ENCODE assay signal across 17 cellular contexts in the genomic region with DNA sequence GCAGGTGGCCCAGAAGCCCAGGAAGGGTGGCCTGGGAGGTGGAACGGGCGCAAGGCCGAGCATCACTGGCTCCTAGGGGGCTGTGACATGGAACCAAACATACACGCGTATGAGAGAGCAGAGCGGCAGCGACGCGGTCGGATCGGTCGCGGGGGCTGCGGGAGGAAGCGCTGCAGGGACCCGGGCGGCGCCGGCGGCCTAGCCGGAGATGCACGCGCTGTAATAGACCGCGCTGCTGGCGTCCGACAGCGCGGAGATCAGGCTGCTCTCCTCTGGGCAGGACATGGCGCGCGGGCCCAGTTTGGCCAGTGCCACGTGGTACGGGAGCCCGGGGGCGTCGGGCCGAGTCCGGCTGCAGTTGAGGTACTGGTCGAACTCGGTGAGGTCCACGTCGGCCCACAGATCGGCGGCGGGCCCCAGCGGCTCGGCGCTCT. TPM values are rescaled to one million over a fixed set of nuclear protein-coding genes. Genes with fewer than 3 reads are reported as not detected.
DNase-seq lines count a peak whose midpoint lies in the region; ATAC-seq, FAIRE-seq and TF ChIP-seq lines count a peak whose summit lies in the region.
"Had no signal": no experiment of that assay in that cellular context is flagged by ENCODE, and none has a peak within 500 bp of the region (broad histone marks: within the 10 kb centered on the region; RNA-seq: fewer than 3 reads in every experiment).

No MANE protein-coding gene starts in this region.

- FAIRE-seq in astrocyte (lab: Jason Lieb, UNC): no peak
- FAIRE-seq in HepG2 (lab: Jason Lieb, UNC): no peak
- FAIRE-seq: colon had no signal

- POLR2A ChIA-PET in HepG2 (lab: Yijun Ruan, JAX): no interaction called here

- H3K4me1 ChIP-seq in astrocyte (ENCODE audit: insufficient read depth, low read length): peaks cover 2% of the 10 kb centered on the region
- H3K4me1 ChIP-seq in HepG2 (ENCODE audit: insufficient read depth, low read length): peaks cover 66% of the 10 kb centered on the region
- H3K4me1 ChIP-seq in thoracic aorta (ENCODE audit: control insufficient read depth in 1 of 2, low read depth in 2 of 2): peaks cover 0 to 14% of the 10 kb centered on the region in 2 donors

- H3K36me3 ChIP-seq in astrocyte (ENCODE audit: insufficient read depth, low read length) (no peaks in the 10 kb centered on the region), HepG2 (replicated peaks in 1 of 2; ENCODE audit: control insufficient read depth in 1 of 2, insufficient read depth in 2 of 2, low read length in 2 of 2) (no peaks in the 10 kb centered on the region), thoracic aorta (no peaks in the 10 kb centered on the region)
- H3K36me3 ChIP-seq: SJCRH30 had no signal

- in situ Hi-C loops in HepG2 (cut with HindIII; ENCODE audit: extremely low pct_ligation_motif_present, low pct_unique_long_range_greater_than_20kb): no loop called here

- no peaks in the 10 kb centered on the region for H3K36me3 Mint-ChIP-seq in activated CD4-positive, alpha-beta T cell treated with anti-CD3 and anti-CD28 coated beads, Interleukin-2, amount 10 ng/mL, durations not matched to agents 24 days and 14 days (ENCODE audit: low read depth)
- H3K36me3 Mint-ChIP-seq in astrocyte (ENCODE audit: low read depth, unreplicated experiment): no peaks in the 10 kb centered on the region

- TF ChIP-seq POLR2A in HepG2 (IDR thresholded peaks at IDR 0.05; ENCODE audit: insufficient read depth in 1 of 2, low read depth in 2 of 2, low read length in 2 of 2): no peak
- no peak for TF ChIP-seq POLR2A in GM18505 (IDR thresholded peaks at IDR 0.05; ENCODE audit: borderline replicate concordance, extremely low read depth, insufficient read depth, insufficient read length)

- BruUV-seq in HepG2 (replicated peaks; lab: Mats Ljungman, UMichigan): no TSS peak

- no peak for ATAC-seq in HepG2
- no peak for ATAC-seq in thoracic aorta (ENCODE audit: insufficient number of reproducible peaks, low FRiP score, low read depth)
- ATAC-seq in GM18505 (IDR thresholded peaks at IDR 0.05; ENCODE audit: unreplicated experiment): no peak

- DNase-seq in activated CD4-positive, alpha-beta T cell treated with anti-CD3 and anti-CD28 coated beads, Interleukin-2, amount 10 ng/mL, durations not matched to agents 24 days and 14 days: no peak
- DNase-seq in activated CD4-positive, alpha-beta T cell treated with anti-CD3 and anti-CD28 coated beads for 4 hours: no peak
- DNase-seq in astrocyte (ENCODE audit: low read depth) (no peak), HepG2 (ENCODE audit: low spot score) (no peak), thoracic aorta (ENCODE audit: low spot score) (no peak), COR-L47 (lab: John Stamatoyannopoulos, UW) (no peak), DMS79 treated with DMSO at 0.1 percent for 48 hours (lab: John Stamatoyannopoulos, UW) (no peak)
- DNase-seq: ACHN; activated CD4-positive, alpha-beta T cell treated with anti-CD3 and anti-CD28 coated beads for 1 hour; activated gamma-delta T cell treated with Interleukin-2 at 50 U/mL for 16 hours; EL; Karpas-422; NCI-H2227 treated with DMSO at 0.1 percent for 48 hours; SJCRH30 had no signal

- H3K9ac ChIP-seq in astrocyte (ENCODE audit: low read length) (no peak overlapping the region), HepG2 (ENCODE audit: insufficient read depth, low read depth, low read length) (no peak overlapping the region)

- no peak overlapping the region for H2AFZ ChIP-seq in astrocyte (ENCODE audit: low read depth, low read length)
- no peak overlapping the region for H2AFZ ChIP-seq in HepG2 (ENCODE audit: low read length)

- H3K4me2 ChIP-seq in astrocyte (ENCODE audit: low read length) (peak overlapping the region; percentile 8), HepG2 (ENCODE audit: low read depth, low read length) (no peak overlapping the region)

- H3K27me3 Mint-ChIP-seq in activated CD4-positive, alpha-beta T cell treated with anti-CD3 and anti-CD28 coated beads, Interleukin-2, amount 10 ng/mL, durations not matched to agents 24 days and 14 days: peaks cover 30% of the 10 kb centered on the region
- peaks cover 48% of the 10 kb centered on the region for H3K27me3 Mint-ChIP-seq in astrocyte (ENCODE audit: low read depth, unreplicated experiment)

- peak overlapping the region; percentile 40 for H3K4me3 Mint-ChIP-seq in activated CD4-positive, alpha-beta T cell treated with anti-CD3 and anti-CD28 coated beads, Interleukin-2, amount 10 ng/mL, durations not matched to agents 24 days and 14 days
- no peak overlapping the region for H3K4me3 Mint-ChIP-seq in astrocyte (ENCODE audit: unreplicated experiment)

- TF ChIP-seq RAD21 in HepG2 (CRISPR knock-in tag; IDR thresholded peaks at IDR 0.05): no peak

- peaks cover 47% of the 10 kb centered on the region for H3K27me3 ChIP-seq in astrocyte (ENCODE audit: insufficient read depth, low read length)
- H3K27me3 ChIP-seq in HepG2 (ENCODE audit: control insufficient read depth in 1 of 2, insufficient read depth in 2 of 2, low read length in 2 of 2): no peaks in the 10 kb centered on the region; a peak in 1 of 5 replicates
- H3K27me3 ChIP-seq in thoracic aorta (replicated peaks; ENCODE audit: insufficient read depth): no peaks in the 10 kb centered on the region

- CTCF ChIA-PET in HepG2 (lab: Yijun Ruan, JAX; ENCODE audit: low intra/inter-chr PET ratio, low total read pairs): no interaction called here

- WGBS in HepG2 (ENCODE audit: low lambda C conversion rate): 98% methylated on average over 34 of the region's 49 CpGs

- no peak overlapping the region for H3K27ac Mint-ChIP-seq in activated CD4-positive, alpha-beta T cell treated with anti-CD3 and anti-CD28 coated beads, Interleukin-2, amount 10 ng/mL, durations not matched to agents 24 days and 14 days
- H3K27ac Mint-ChIP-seq in astrocyte (ENCODE audit: unreplicated experiment): no peak overlapping the region

- H3K27ac ChIP-seq in astrocyte (ENCODE audit: low read depth, low read length) (no peak overlapping the region), HepG2 (ENCODE audit: extremely low read length, insufficient read depth, low read length) (no peak overlapping the region), thoracic aorta (no peak overlapping the region)
- H3K27ac ChIP-seq: SJCRH30 had no signal

- no peaks in the 10 kb centered on the region for H3K9me3 Mint-ChIP-seq in activated CD4-positive, alpha-beta T cell treated with anti-CD3 and anti-CD28 coated beads, Interleukin-2, amount 10 ng/mL, durations not matched to agents 24 days and 14 days
- no peaks in the 10 kb centered on the region for H3K9me3 Mint-ChIP-seq in astrocyte (ENCODE audit: unreplicated experiment)

- TF ChIP-seq CTCF in astrocyte (IDR thresholded peaks at IDR 0.05; ENCODE audit: insufficient read depth, low read depth, low read length) (no peak), HepG2 (CRISPR knock-in tag; IDR thresholded peaks at IDR 0.05) (no peak), thoracic aorta (IDR thresholded peaks at IDR 0.05) (no peak)

- no peak for TF ChIP-seq EP300 in HepG2 (IDR thresholded peaks at IDR 0.05; ENCODE audit: low read depth in 2 of 2, low read length in 2 of 2)
- TF ChIP-seq EP300 in HepG2 (CRISPR knock-in tag; IDR thresholded peaks at IDR 0.05; ENCODE audit: borderline replicate concordance): no peak

- H3K79me2 ChIP-seq in astrocyte (ENCODE audit: insufficient read depth, low read length) (no peaks in the 10 kb centered on the region), HepG2 (ENCODE audit: insufficient read depth, low read length) (peaks cover 4% of the 10 kb centered on the region)

- peaks cover 17% of the 10 kb centered on the region for H3K4me1 Mint-ChIP-seq in activated CD4-positive, alpha-beta T cell treated with anti-CD3 and anti-CD28 coated beads, Interleukin-2, amount 10 ng/mL, durations not matched to agents 24 days and 14 days
- H3K4me1 Mint-ChIP-seq in astrocyte (ENCODE audit: low read depth, unreplicated experiment): peaks cover 8% of the 10 kb centered on the region

- H3K9me3 ChIP-seq in astrocyte (ENCODE audit: insufficient read depth, low read depth, low read length): no peaks in the 10 kb centered on the region
- no peaks in the 10 kb centered on the region for H3K9me3 ChIP-seq in HepG2 (ENCODE audit: low read length)
- H3K9me3 ChIP-seq in thoracic aorta: no peaks in the 10 kb centered on the region
- H3K9me3 ChIP-seq: SJCRH30 had no signal

- intact Hi-C loops in activated CD4-positive, alpha-beta T cell treated with anti-CD3 and anti-CD28 coated beads, Interleukin-2, amount 10 ng/mL, durations not matched to agents 24 days and 14 days (cut with micrococcal nuclease): no loop called here
- intact Hi-C loops in HepG2 (cut with micrococcal nuclease; ENCODE audit: unreplicated experiment): no loop called here

- H3K4me3 ChIP-seq in astrocyte (ENCODE audit: insufficient read depth, low read depth, low read length): no peak overlapping the region
- H3K4me3 ChIP-seq in HepG2 (replicated peaks in 1 of 3; ENCODE audit: insufficient read depth in 1 of 3, low read depth in 2 of 3, low read length in 3 of 3): no peak overlapping the region; a peak in 1 of 6 replicates
- peak overlapping the region; percentile 31 for H3K4me3 ChIP-seq in thoracic aorta
- H3K4me3 ChIP-seq: SJCRH30 had no signal

- H4K20me1 ChIP-seq in astrocyte (ENCODE audit: insufficient read depth, low read length): peaks cover 12% of the 10 kb centered on the region
- H4K20me1 ChIP-seq in HepG2 (ENCODE audit: insufficient read depth, low read length): no peaks in the 10 kb centered on the region

RNA-seq across cellular contexts. Expression of a gene that starts 1.5 kb away (rescaled TPM):
- total RNA-seq in activated CD4-positive, alpha-beta T cell treated with anti-CD3 and anti-CD28 coated beads, Interleukin-2, amount 10 ng/mL, durations not matched to agents 24 days and 14 days: 0.84 and 0.92 TPM in 2 replicates
- 0.52 and 0.60 TPM in 2 replicates for total RNA-seq in astrocyte
- 1.3 and 1.9 TPM in 2 replicates for total RNA-seq in HepG2 (2016; rRNA removed; fragmentation: Illumina TruSeq; extraction: Trizol)
- 1.1 and 1.6 TPM in 2 replicates for total RNA-seq in HepG2 (2016; cell fraction: cytosol; rRNA removed; fragmentation: Illumina TruSeq; extraction: Trizol; ENCODE audit: low read depth)
- 0.94 and 1.8 TPM in 2 replicates for total RNA-seq in HepG2 (2016; cell fraction: insoluble cytoplasmic fraction; rRNA removed; fragmentation: Illumina TruSeq; extraction: Trizol)
- 2.7 and 3.0 TPM in 2 replicates for total RNA-seq in HepG2 (2016; cell fraction: membrane; rRNA removed; fragmentation: Illumina TruSeq; extraction: Trizol)
- total RNA-seq in HepG2 (2016; cell fraction: nucleus; rRNA removed; fragmentation: Illumina TruSeq; extraction: Trizol): 1.4 and 2.1 TPM in 2 replicates
- polyA plus RNA-seq in HepG2 (2011; rRNA removed): 1.6 and 2.0 TPM in 2 replicates
- polyA plus RNA-seq in HepG2 (2011; cell fraction: cytosol; rRNA removed): 1.1 and 2.3 TPM in 2 replicates
- 8.4 and 10.3 TPM in 2 replicates for polyA plus RNA-seq in HepG2 (2011; cell fraction: nucleus; rRNA removed)
- 2.4 and 3.1 TPM in 2 replicates for polyA plus RNA-seq in HepG2 (2012)
- 1.8 and 1.9 TPM in 2 replicates for polyA plus RNA-seq in HepG2 (2016; cell fraction: cytosol; fragmentation: Illumina TruSeq; extraction: Trizol; ENCODE audit: low read depth)
- 7.2 and 8.4 TPM in 2 replicates for polyA plus RNA-seq in HepG2 (2016; cell fraction: insoluble cytoplasmic fraction; fragmentation: Illumina TruSeq; extraction: Trizol; ENCODE audit: low read depth)
- 3.3 and 4.0 TPM in 2 replicates for polyA plus RNA-seq in HepG2 (2016; cell fraction: membrane; fragmentation: Illumina TruSeq; extraction: Trizol; ENCODE audit: low read depth)
- 9.0 and 10.0 TPM in 2 replicates for polyA plus RNA-seq in HepG2 (2016; cell fraction: nucleus; fragmentation: Illumina TruSeq; extraction: Trizol; ENCODE audit: insufficient read depth, low read depth)
- 0.28 and 1.8 TPM in 2 replicates for polyA minus RNA-seq in HepG2 (2011; rRNA and poly(A)+ RNA removed; ENCODE audit: low replicate concordance)
- polyA minus RNA-seq in HepG2 (2011; cell fraction: cytosol; rRNA and poly(A)+ RNA removed): 1.9 and 4.0 TPM in 2 replicates
- 0.77 and 0.87 TPM in 2 replicates for polyA minus RNA-seq in HepG2 (2011; cell fraction: nucleus; rRNA and poly(A)+ RNA removed)
- 10 to 100 TPM in 1 of 2 donors, 1 to 10 TPM in 1; 4.2 to 15.3 TPM for total RNA-seq in thoracic aorta
- total RNA-seq: mononuclear cell had no signal

RNA-seq across cellular contexts. Expression of a gene that starts 12.0 kb away (rescaled TPM):
- 5.5 and 6.8 TPM in 2 replicates for total RNA-seq in activated CD4-positive, alpha-beta T cell treated with anti-CD3 and anti-CD28 coated beads, Interleukin-2, amount 10 ng/mL, durations not matched to agents 24 days and 14 days
- 0.75 and 0.99 TPM in 2 replicates for total RNA-seq in astrocyte
- 36.8 and 80.0 TPM in 2 replicates for total RNA-seq in HepG2 (2016; rRNA removed; fragmentation: Illumina TruSeq; extraction: Trizol)
- 48.6 and 61.3 TPM in 2 replicates for total RNA-seq in HepG2 (2016; cell fraction: cytosol; rRNA removed; fragmentation: Illumina TruSeq; extraction: Trizol; ENCODE audit: low read depth)
- total RNA-seq in HepG2 (2016; cell fraction: insoluble cytoplasmic fraction; rRNA removed; fragmentation: Illumina TruSeq; extraction: Trizol): 39.0 and 80.0 TPM in 2 replicates
- total RNA-seq in HepG2 (2016; cell fraction: membrane; rRNA removed; fragmentation: Illumina TruSeq; extraction: Trizol): 57.5 and 77.5 TPM in 2 replicates
- total RNA-seq in HepG2 (2016; cell fraction: nucleus; rRNA removed; fragmentation: Illumina TruSeq; extraction: Trizol): 68.2 and 72.7 TPM in 2 replicates
- polyA plus RNA-seq in HepG2 (2011; rRNA removed): 22.1 and 27.2 TPM in 2 replicates
- polyA plus RNA-seq in HepG2 (2011; cell fraction: cytosol; rRNA removed): 22.8 and 58.2 TPM in 2 replicates
- 143 and 193 TPM in 2 replicates for polyA plus RNA-seq in HepG2 (2011; cell fraction: nucleus; rRNA removed)
- polyA plus RNA-seq in HepG2 (2012): 13.4 and 16.2 TPM in 2 replicates
- polyA plus RNA-seq in HepG2 (2016; cell fraction: cytosol; fragmentation: Illumina TruSeq; extraction: Trizol; ENCODE audit: low read depth): 59.0 and 74.0 TPM in 2 replicates
- 48.7 and 49.5 TPM in 2 replicates for polyA plus RNA-seq in HepG2 (2016; cell fraction: insoluble cytoplasmic fraction; fragmentation: Illumina TruSeq; extraction: Trizol; ENCODE audit: low read depth)
- polyA plus RNA-seq in HepG2 (2016; cell fraction: membrane; fragmentation: Illumina TruSeq; extraction: Trizol; ENCODE audit: low read depth): 58.9 and 64.4 TPM in 2 replicates
- polyA plus RNA-seq in HepG2 (2016; cell fraction: nucleus; fragmentation: Illumina TruSeq; extraction: Trizol; ENCODE audit: insufficient read depth, low read depth): 152 and 164 TPM in 2 replicates
- polyA minus RNA-seq in HepG2 (2011; rRNA and poly(A)+ RNA removed; ENCODE audit: low replicate concordance): 1.8 and 19.7 TPM in 2 replicates
- polyA minus RNA-seq in HepG2 (2011; cell fraction: cytosol; rRNA and poly(A)+ RNA removed): 15.0 and 21.9 TPM in 2 replicates
- 21.8 and 31.2 TPM in 2 replicates for polyA minus RNA-seq in HepG2 (2011; cell fraction: nucleus; rRNA and poly(A)+ RNA removed)
- 1 to 10 TPM in 1 of 2 donors, under 1 TPM in 1; 0.81 to 3.2 TPM for total RNA-seq in thoracic aorta

RNA-seq across cellular contexts. Expression of a gene that starts 15.0 kb away (rescaled TPM):
- 35.4 and 36.8 TPM in 2 replicates for total RNA-seq in activated CD4-positive, alpha-beta T cell treated with anti-CD3 and anti-CD28 coated beads, Interleukin-2, amount 10 ng/mL, durations not matched to agents 24 days and 14 days
- 52.4 and 53.1 TPM in 2 replicates for total RNA-seq in astrocyte
- 25.9 and 33.7 TPM in 2 replicates for total RNA-seq in HepG2 (2016; rRNA removed; fragmentation: Illumina TruSeq; extraction: Trizol)
- total RNA-seq in HepG2 (2016; cell fraction: cytosol; rRNA removed; fragmentation: Illumina TruSeq; extraction: Trizol; ENCODE audit: low read depth): 58.0 and 75.2 TPM in 2 replicates
- 25.2 and 31.6 TPM in 2 replicates for total RNA-seq in HepG2 (2016; cell fraction: insoluble cytoplasmic fraction; rRNA removed; fragmentation: Illumina TruSeq; extraction: Trizol)
- 54.3 and 70.5 TPM in 2 replicates for total RNA-seq in HepG2 (2016; cell fraction: membrane; rRNA removed; fragmentation: Illumina TruSeq; extraction: Trizol)
- 19.6 and 25.2 TPM in 2 replicates for total RNA-seq in HepG2 (2016; cell fraction: nucleus; rRNA removed; fragmentation: Illumina TruSeq; extraction: Trizol)
- 28.1 and 36.8 TPM in 2 replicates for polyA plus RNA-seq in HepG2 (2011; rRNA removed)
- 22.9 and 25.9 TPM in 2 replicates for polyA plus RNA-seq in HepG2 (2011; cell fraction: cytosol; rRNA removed)
- polyA plus RNA-seq in HepG2 (2011; cell fraction: nucleus; rRNA removed): 101 and 106 TPM in 2 replicates
- 70.9 and 75.4 TPM in 2 replicates for polyA plus RNA-seq in HepG2 (2012)
- 308 and 317 TPM in 2 replicates for polyA plus RNA-seq in HepG2 (2016; cell fraction: cytosol; fragmentation: Illumina TruSeq; extraction: Trizol; ENCODE audit: low read depth)
- 54.5 and 74.5 TPM in 2 replicates for polyA plus RNA-seq in HepG2 (2016; cell fraction: insoluble cytoplasmic fraction; fragmentation: Illumina TruSeq; extraction: Trizol; ENCODE audit: low read depth)
- polyA plus RNA-seq in HepG2 (2016; cell fraction: membrane; fragmentation: Illumina TruSeq; extraction: Trizol; ENCODE audit: low read depth): 232 and 236 TPM in 2 replicates
- 80.5 and 83.8 TPM in 2 replicates for polyA plus RNA-seq in HepG2 (2016; cell fraction: nucleus; fragmentation: Illumina TruSeq; extraction: Trizol; ENCODE audit: insufficient read depth, low read depth)
- 42.1 and 65.5 TPM in 2 replicates for polyA minus RNA-seq in HepG2 (2011; rRNA and poly(A)+ RNA removed; ENCODE audit: low replicate concordance)
- 21.6 and 27.5 TPM in 2 replicates for polyA minus RNA-seq in HepG2 (2011; cell fraction: cytosol; rRNA and poly(A)+ RNA removed)
- polyA minus RNA-seq in HepG2 (2011; cell fraction: nucleus; rRNA and poly(A)+ RNA removed): 32.7 and 36.6 TPM in 2 replicates
- total RNA-seq in thoracic aorta: 10 to 100 TPM; 30.1 to 48.6 TPM

RNA-seq across cellular contexts. Expression of a gene that starts 31.3 kb away (rescaled TPM):
- total RNA-seq in activated CD4-positive, alpha-beta T cell treated with anti-CD3 and anti-CD28 coated beads, Interleukin-2, amount 10 ng/mL, durations not matched to agents 24 days and 14 days: 50.0 TPM in 2 replicates
- total RNA-seq in astrocyte (15.7 and 18.3 TPM in 2 replicates), HepG2 (2016; rRNA removed; fragmentation: Illumina TruSeq; extraction: Trizol) (10.2 and 10.7 TPM in 2 replicates), thoracic aorta (10 to 100 TPM; 20.6 to 41.2 TPM)
- 8.3 and 13.6 TPM in 2 replicates for total RNA-seq in HepG2 (2016; cell fraction: cytosol; rRNA removed; fragmentation: Illumina TruSeq; extraction: Trizol; ENCODE audit: low read depth)
- 9.9 and 10.3 TPM in 2 replicates for total RNA-seq in HepG2 (2016; cell fraction: insoluble cytoplasmic fraction; rRNA removed; fragmentation: Illumina TruSeq; extraction: Trizol)
- total RNA-seq in HepG2 (2016; cell fraction: membrane; rRNA removed; fragmentation: Illumina TruSeq; extraction: Trizol): 24.1 and 24.7 TPM in 2 replicates
- 7.0 and 7.6 TPM in 2 replicates for total RNA-seq in HepG2 (2016; cell fraction: nucleus; rRNA removed; fragmentation: Illumina TruSeq; extraction: Trizol)
- polyA plus RNA-seq in HepG2 (2011; rRNA removed): 11.9 and 14.7 TPM in 2 replicates
- 11.7 and 19.3 TPM in 2 replicates for polyA plus RNA-seq in HepG2 (2011; cell fraction: cytosol; rRNA removed)
- 12.6 and 13.6 TPM in 2 replicates for polyA plus RNA-seq in HepG2 (2011; cell fraction: nucleus; rRNA removed)
- 4.4 and 6.8 TPM in 2 replicates for polyA plus RNA-seq in HepG2 (2012)
- polyA plus RNA-seq in HepG2 (2016; cell fraction: cytosol; fragmentation: Illumina TruSeq; extraction: Trizol; ENCODE audit: low read depth): 18.0 and 22.1 TPM in 2 replicates
- 14.2 and 16.6 TPM in 2 replicates for polyA plus RNA-seq in HepG2 (2016; cell fraction: insoluble cytoplasmic fraction; fragmentation: Illumina TruSeq; extraction: Trizol; ENCODE audit: low read depth)
- polyA plus RNA-seq in HepG2 (2016; cell fraction: membrane; fragmentation: Illumina TruSeq; extraction: Trizol; ENCODE audit: low read depth): 25.0 and 29.7 TPM in 2 replicates
- polyA plus RNA-seq in HepG2 (2016; cell fraction: nucleus; fragmentation: Illumina TruSeq; extraction: Trizol; ENCODE audit: insufficient read depth, low read depth): 9.7 and 10.6 TPM in 2 replicates
- 15.8 and 18.5 TPM in 2 replicates for polyA minus RNA-seq in HepG2 (2011; rRNA and poly(A)+ RNA removed; ENCODE audit: low replicate concordance)
- 8.1 and 9.1 TPM in 2 replicates for polyA minus RNA-seq in HepG2 (2011; cell fraction: cytosol; rRNA and poly(A)+ RNA removed)
- 4.5 and 5.5 TPM in 2 replicates for polyA minus RNA-seq in HepG2 (2011; cell fraction: nucleus; rRNA and poly(A)+ RNA removed)

RNA-seq across cellular contexts. Expression of a gene that starts 31.9 kb away (rescaled TPM):
- 0.23 and 0.28 TPM in 2 replicates for total RNA-seq in activated CD4-positive, alpha-beta T cell treated with anti-CD3 and anti-CD28 coated beads, Interleukin-2, amount 10 ng/mL, durations not matched to agents 24 days and 14 days
- 2.8 and 3.6 TPM in 2 replicates for total RNA-seq in astrocyte
- total RNA-seq in HepG2 (2016; rRNA removed; fragmentation: Illumina TruSeq; extraction: Trizol): 0.27 and 0.35 TPM in 2 replicates
- not detected in 2 replicates for total RNA-seq in HepG2 (2016; cell fraction: cytosol; rRNA removed; fragmentation: Illumina TruSeq; extraction: Trizol; ENCODE audit: low read depth)
- 0.16 and 0.56 TPM in 2 replicates for total RNA-seq in HepG2 (2016; cell fraction: insoluble cytoplasmic fraction; rRNA removed; fragmentation: Illumina TruSeq; extraction: Trizol)
- total RNA-seq in HepG2 (2016; cell fraction: membrane; rRNA removed; fragmentation: Illumina TruSeq; extraction: Trizol): 0.12 and 0.14 TPM in 2 replicates
- total RNA-seq in HepG2 (2016; cell fraction: nucleus; rRNA removed; fragmentation: Illumina TruSeq; extraction: Trizol): 0.25 and 0.28 TPM in 2 replicates
- 0.71 and 0.77 TPM in 2 replicates for polyA plus RNA-seq in HepG2 (2011; rRNA removed)
- 0.37 and 0.86 TPM in 2 replicates for polyA plus RNA-seq in HepG2 (2011; cell fraction: cytosol; rRNA removed)
- polyA plus RNA-seq in HepG2 (2011; cell fraction: nucleus; rRNA removed): 0.99 and 1.1 TPM in 2 replicates
- polyA plus RNA-seq in HepG2 (2012): 0.28 and 0.56 TPM in 2 replicates
- not detected in 2 replicates for polyA plus RNA-seq in HepG2 (2016; cell fraction: cytosol; fragmentation: Illumina TruSeq; extraction: Trizol; ENCODE audit: low read depth)
- polyA plus RNA-seq in HepG2 (2016; cell fraction: insoluble cytoplasmic fraction; fragmentation: Illumina TruSeq; extraction: Trizol; ENCODE audit: low read depth): 0.32 and 0.40 TPM in 2 replicates
- 0.08 TPM in 1 of 2 replicates, not detected in the other for polyA plus RNA-seq in HepG2 (2016; cell fraction: membrane; fragmentation: Illumina TruSeq; extraction: Trizol; ENCODE audit: low read depth)
- 0.33 and 0.61 TPM in 2 replicates for polyA plus RNA-seq in HepG2 (2016; cell fraction: nucleus; fragmentation: Illumina TruSeq; extraction: Trizol; ENCODE audit: insufficient read depth, low read depth)
- 0.14 and 3.0 TPM in 2 replicates for polyA minus RNA-seq in HepG2 (2011; rRNA and poly(A)+ RNA removed; ENCODE audit: low replicate concordance)
- polyA minus RNA-seq in HepG2 (2011; cell fraction: cytosol; rRNA and poly(A)+ RNA removed): 0.59 and 0.62 TPM in 2 replicates
- polyA minus RNA-seq in HepG2 (2011; cell fraction: nucleus; rRNA and poly(A)+ RNA removed): 0.13 and 0.25 TPM in 2 replicates
- total RNA-seq in thoracic aorta: 1 to 10 TPM; 1.1 to 3.2 TPM
